In genomic region chr4:38226170-38226569, GRCh38 we compare ENCODE assay signal across 18 cellular contexts.
DNase-seq lines count a peak whose midpoint lies in the region; ATAC-seq, FAIRE-seq and TF ChIP-seq lines count a peak whose summit lies in the region.
"Had no signal": no experiment of that assay in that cellular context is flagged by ENCODE, and none has a peak within 500 bp of the region (broad histone marks: within the 10 kb centered on the region; RNA-seq: fewer than 3 reads in every experiment).

No MANE protein-coding gene starts in this region.

- no peaks in the 10 kb centered on the region for H3K27me3 Mint-ChIP-seq in nephron (ENCODE audit: low read depth)
- H3K27me3 Mint-ChIP-seq: CD4-positive, alpha-beta memory T cell had no signal

- DNase-seq in Right ventricle myocardium superior = no peak
- DNase-seq in cardiac septum (ENCODE audit: low spot score) = no peak
- DNase-seq in ecto neural progenitor cell (ENCODE audit: low spot score) = peak; percentile 5
- DNase-seq in activated effector memory CD4-positive, alpha-beta T cell treated with Interleukin-2 at 50 U/mL for 16 hours = no peak
- no peak for DNase-seq in mesenteric fat pad (ENCODE audit: low spot score)
- no peak for DNase-seq in urothelium cell line (ENCODE audit: low spot score)
- DNase-seq: 8988T; CD4-positive, alpha-beta memory T cell; DMS153; DMS79; GDM1; GM23248; HCEC 1CT had no signal

- H3K36me3 Mint-ChIP-seq in nephron (ENCODE audit: low read depth) = no peaks in the 10 kb centered on the region
- H3K36me3 Mint-ChIP-seq: CD14-positive monocyte; CD4-positive, alpha-beta memory T cell had no signal

- intact Hi-C loops in Right ventricle myocardium superior (cut with DNase I) = no loop called here
- intact Hi-C loops in cardiac septum (cut with DNase I) = no loop called here

- peaks cover 48% of the 10 kb centered on the region for H3K4me1 Mint-ChIP-seq in nephron
- H3K4me1 Mint-ChIP-seq: CD4-positive, alpha-beta memory T cell had no signal

- ATAC-seq in Right ventricle myocardium superior (ENCODE audit: poor library complexity) = peak; percentile 22

- H3K9me3 Mint-ChIP-seq in nephron = no peaks in the 10 kb centered on the region
- H3K9me3 Mint-ChIP-seq: CD4-positive, alpha-beta memory T cell had no signal

- TF ChIP-seq CTCF in nephron (IDR thresholded peaks at IDR 0.05; ENCODE audit: unreplicated experiment in 3 of 3) = no peak

- FAIRE-seq in urothelium cell line (lab: Jason Lieb, UNC) = no peak
- FAIRE-seq: GM12892, GM18507, H54 had no signal

- H3K27ac Mint-ChIP-seq in nephron = peak overlapping the region; percentile 1 to 81 (median 38)

- H3K4me3 Mint-ChIP-seq in nephron = peak overlapping the region in 1 of 3 experiments; percentile 6
- H3K4me3 Mint-ChIP-seq: CD14-positive monocyte had no signal
